10 cellular contexts compared by ENCODE assay signal in genomic region chr14:102655154-102655553, GRCh38.
A peak's percentile ranks its signal among the peaks of the same experiment; 100 is the strongest.
DNase-seq lines count a peak whose midpoint lies in the region; ATAC-seq and TF ChIP-seq lines count a peak whose summit lies in the region.
"Had no signal": no experiment of that assay in that cellular context is flagged by ENCODE, and none has a peak within 500 bp of the region (broad histone marks: within the 10 kb centered on the region; RNA-seq: fewer than 3 reads in every experiment).

No MANE protein-coding gene starts in this region.

- no peak for TF ChIP-seq CTCF in GM20000 (IDR thresholded peaks at IDR 0.05; ENCODE audit: extremely low read depth, missing control alignments)

- H3K9me3 Mint-ChIP-seq in activated naive CD8-positive, alpha-beta T cell treated with anti-CD3 and anti-CD28 coated beads for 36 hours: peaks cover 6% of the 10 kb centered on the region
- peaks cover 5% of the 10 kb centered on the region for H3K9me3 Mint-ChIP-seq in activated naive CD8-positive, alpha-beta T cell treated with anti-CD3 and anti-CD28 coated beads, Interleukin-2, amount 50 U/mL, for 24 hours

- peak overlapping the region; percentile 8 for H3K27ac Mint-ChIP-seq in activated naive CD8-positive, alpha-beta T cell treated with anti-CD3 and anti-CD28 coated beads for 36 hours
- H3K27ac Mint-ChIP-seq in activated naive CD8-positive, alpha-beta T cell treated with anti-CD3 and anti-CD28 coated beads, Interleukin-2, amount 50 U/mL, for 24 hours: no peak overlapping the region

- H3K36me3 Mint-ChIP-seq in activated naive CD8-positive, alpha-beta T cell treated with anti-CD3 and anti-CD28 coated beads for 36 hours: peaks cover 10% of the 10 kb centered on the region
- no peaks in the 10 kb centered on the region for H3K36me3 Mint-ChIP-seq in activated naive CD8-positive, alpha-beta T cell treated with anti-CD3 and anti-CD28 coated beads, Interleukin-2, amount 50 U/mL, for 24 hours (ENCODE audit: low read depth)

- peaks cover 36% of the 10 kb centered on the region for H3K4me1 Mint-ChIP-seq in activated naive CD8-positive, alpha-beta T cell treated with anti-CD3 and anti-CD28 coated beads for 36 hours
- H3K4me1 Mint-ChIP-seq in activated naive CD8-positive, alpha-beta T cell treated with anti-CD3 and anti-CD28 coated beads, Interleukin-2, amount 50 U/mL, for 24 hours: peaks cover 42% of the 10 kb centered on the region

- H3K4me3 Mint-ChIP-seq in activated naive CD8-positive, alpha-beta T cell treated with anti-CD3 and anti-CD28 coated beads for 36 hours: no peak overlapping the region
- no peak overlapping the region for H3K4me3 Mint-ChIP-seq in activated naive CD8-positive, alpha-beta T cell treated with anti-CD3 and anti-CD28 coated beads, Interleukin-2, amount 50 U/mL, for 24 hours

- ATAC-seq in activated naive CD8-positive, alpha-beta T cell treated with anti-CD3 and anti-CD28 coated beads, Interleukin-2, amount 50 U/mL, for 24 hours: no peak
- ATAC-seq in HG02973 (IDR thresholded peaks at IDR 0.05; ENCODE audit: unreplicated experiment) (no peak), HG03159 (IDR thresholded peaks at IDR 0.05; ENCODE audit: unreplicated experiment) (no peak)

- no peaks in the 10 kb centered on the region for H3K27me3 Mint-ChIP-seq in activated naive CD8-positive, alpha-beta T cell treated with anti-CD3 and anti-CD28 coated beads for 36 hours
- no peaks in the 10 kb centered on the region for H3K27me3 Mint-ChIP-seq in activated naive CD8-positive, alpha-beta T cell treated with anti-CD3 and anti-CD28 coated beads, Interleukin-2, amount 50 U/mL, for 24 hours

- no peak for DNase-seq in activated naive CD8-positive, alpha-beta T cell treated with anti-CD3 and anti-CD28 coated beads for 36 hours
- no peak for DNase-seq in activated naive CD8-positive, alpha-beta T cell treated with anti-CD3 and anti-CD28 coated beads, Interleukin-2, amount 50 U/mL, for 24 hours
- DNase-seq in astrocyte of the hippocampus (ENCODE audit: low read depth, low spot score) (peak; percentile 72), kidney glomerular epithelial cell (lab: John Stamatoyannopoulos, UW) (peak; percentile 71), activated T-cell treated with anti-CD3 and anti-CD28 coated beads for 4 hours (no peak), GM20000 (ENCODE audit: low spot score) (no peak)
- DNase-seq: GDM1, NCI-H345 had no signal

Comparison
In these comparisons a context has a peak if more than half of its experiments do, and no peak if none do; other contexts are left out.
1. DNase-seq: peak in astrocyte of the hippocampus (single experiment) and kidney glomerular epithelial cell (single experiment); none in activated naive CD8-positive, alpha-beta T cell treated with anti-CD3 and anti-CD28 coated beads for 36 hours (single experiment), activated naive CD8-positive, alpha-beta T cell treated with anti-CD3 and anti-CD28 coated beads, Interleukin-2, amount 50 U/mL, for 24 hours (single experiment), activated T-cell treated with anti-CD3 and anti-CD28 coated beads for 4 hours (single experiment) and GM20000 (single experiment).